ENCODE assay signal across 1 cellular context in the genomic region with DNA sequence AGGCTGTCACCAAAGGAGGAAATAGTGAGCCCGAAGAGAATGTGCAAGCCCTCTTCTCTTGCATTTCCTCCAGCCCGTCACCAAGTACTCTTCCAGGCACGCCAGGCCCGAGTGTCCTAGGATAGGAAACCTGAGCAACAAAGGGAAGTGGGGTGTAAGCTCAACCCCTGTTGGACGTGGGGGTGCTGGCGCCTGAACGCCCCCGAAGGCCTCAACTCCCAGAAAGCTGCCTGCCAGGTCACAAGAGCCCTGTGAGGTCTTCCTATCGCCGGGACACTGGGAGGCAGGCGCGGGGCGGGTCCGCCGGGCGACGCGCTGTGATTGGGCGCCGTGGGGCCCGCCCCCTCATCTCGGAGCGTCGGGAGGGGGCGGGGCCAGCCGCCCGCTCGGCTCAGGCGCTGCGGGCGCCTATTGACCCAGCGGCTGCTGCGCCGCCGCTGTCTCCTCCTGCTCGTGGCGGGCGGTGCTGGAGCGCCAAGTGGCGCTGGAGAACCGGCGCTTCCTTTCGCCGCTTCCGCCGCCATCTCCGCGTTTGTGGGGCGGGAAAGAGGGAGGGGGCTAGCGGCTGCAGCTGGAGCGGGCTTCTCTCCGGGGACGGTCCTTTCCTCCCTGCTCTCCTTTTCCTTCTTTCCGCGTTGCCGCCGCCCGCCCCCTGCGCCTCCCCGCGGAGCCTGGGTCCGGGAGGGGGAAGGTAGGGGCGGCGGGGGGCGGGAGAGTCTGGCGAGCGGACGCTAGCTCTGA.
TF ChIP-seq lines count a peak whose summit lies in the region.

No MANE protein-coding gene starts in this region.

TF ChIP-seq in HepG2, 621 proteins besides CTCF, POLR2A, EP300 and RAD21 (continued from another document and continues in another):
- TF ChIP-seq, protein P1, sequence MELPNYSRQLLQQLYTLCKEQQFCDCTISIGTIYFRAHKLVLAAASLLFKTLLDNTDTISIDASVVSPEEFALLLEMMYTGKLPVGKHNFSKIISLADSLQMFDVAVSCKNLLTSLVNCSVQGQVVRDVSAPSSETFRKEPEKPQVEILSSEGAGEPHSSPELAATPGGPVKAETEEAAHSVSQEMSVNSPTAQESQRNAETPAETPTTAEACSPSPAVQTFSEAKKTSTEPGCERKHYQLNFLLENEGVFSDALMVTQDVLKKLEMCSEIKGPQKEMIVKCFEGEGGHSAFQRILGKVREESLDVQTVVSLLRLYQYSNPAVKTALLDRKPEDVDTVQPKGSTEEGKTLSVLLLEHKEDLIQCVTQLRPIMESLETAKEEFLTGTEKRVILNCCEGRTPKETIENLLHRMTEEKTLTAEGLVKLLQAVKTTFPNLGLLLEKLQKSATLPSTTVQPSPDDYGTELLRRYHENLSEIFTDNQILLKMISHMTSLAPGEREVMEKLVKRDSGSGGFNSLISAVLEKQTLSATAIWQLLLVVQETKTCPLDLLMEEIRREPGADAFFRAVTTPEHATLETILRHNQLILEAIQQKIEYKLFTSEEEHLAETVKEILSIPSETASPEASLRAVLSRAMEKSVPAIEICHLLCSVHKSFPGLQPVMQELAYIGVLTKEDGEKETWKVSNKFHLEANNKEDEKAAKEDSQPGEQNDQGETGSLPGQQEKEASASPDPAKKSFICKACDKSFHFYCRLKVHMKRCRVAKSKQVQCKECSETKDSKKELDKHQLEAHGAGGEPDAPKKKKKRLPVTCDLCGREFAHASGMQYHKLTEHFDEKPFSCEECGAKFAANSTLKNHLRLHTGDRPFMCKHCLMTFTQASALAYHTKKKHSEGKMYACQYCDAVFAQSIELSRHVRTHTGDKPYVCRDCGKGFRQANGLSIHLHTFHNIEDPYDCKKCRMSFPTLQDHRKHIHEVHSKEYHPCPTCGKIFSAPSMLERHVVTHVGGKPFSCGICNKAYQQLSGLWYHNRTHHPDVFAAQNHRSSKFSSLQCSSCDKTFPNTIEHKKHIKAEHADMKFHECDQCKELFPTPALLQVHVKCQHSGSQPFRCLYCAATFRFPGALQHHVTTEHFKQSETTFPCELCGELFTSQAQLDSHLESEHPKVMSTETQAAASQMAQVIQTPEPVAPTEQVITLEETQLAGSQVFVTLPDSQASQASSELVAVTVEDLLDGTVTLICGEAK (IDR thresholded peaks at IDR 0.05), result no peak
- TF ChIP-seq, protein P1 (CRISPR knock-in tag; IDR thresholded peaks at IDR 0.05), result no peak; the same call in 1 of the 2 replicates
- TF ChIP-seq, protein P2, sequence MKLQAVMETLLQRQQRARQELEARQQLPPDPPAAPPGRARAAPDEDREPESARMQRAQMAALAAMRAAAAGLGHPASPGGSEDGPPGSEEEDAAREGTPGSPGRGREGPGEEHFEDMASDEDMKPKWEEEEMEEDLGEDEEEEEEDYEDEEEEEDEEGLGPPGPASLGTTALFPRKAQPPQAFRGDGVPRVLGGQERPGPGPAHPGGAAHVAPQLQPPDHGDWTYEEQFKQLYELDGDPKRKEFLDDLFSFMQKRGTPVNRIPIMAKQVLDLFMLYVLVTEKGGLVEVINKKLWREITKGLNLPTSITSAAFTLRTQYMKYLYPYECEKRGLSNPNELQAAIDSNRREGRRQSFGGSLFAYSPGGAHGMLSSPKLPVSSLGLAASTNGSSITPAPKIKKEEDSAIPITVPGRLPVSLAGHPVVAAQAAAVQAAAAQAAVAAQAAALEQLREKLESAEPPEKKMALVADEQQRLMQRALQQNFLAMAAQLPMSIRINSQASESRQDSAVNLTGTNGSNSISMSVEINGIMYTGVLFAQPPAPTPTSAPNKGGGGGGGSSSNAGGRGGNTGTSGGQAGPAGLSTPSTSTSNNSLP (IDR thresholded peaks at IDR 0.05; ENCODE audit: low read depth, low read length), result no peak
- peak; percentile 80; the same call in 1 of the 2 replicates for TF ChIP-seq EED (CRISPR knock-in tag; IDR thresholded peaks at IDR 0.05)
- TF ChIP-seq ZNF773 (CRISPR knock-in tag; IDR thresholded peaks at IDR 0.05; ENCODE audit: borderline replicate concordance), result no peak; the same call in 1 of the 2 replicates
- no peak for TF ChIP-seq ZBTB20 (CRISPR knock-in tag; IDR thresholded peaks at IDR 0.05; ENCODE audit: borderline replicate concordance, low read depth)
- TF ChIP-seq KDM3A (CRISPR knock-in tag; IDR thresholded peaks at IDR 0.05; ENCODE audit: low read depth), result no peak; the same call in 1 of the 2 replicates
- no peak for TF ChIP-seq RFX5 (IDR thresholded peaks at IDR 0.05; ENCODE audit: low read depth, low read length)
- peak; percentile 33; the same call in 1 of the 2 replicates for TF ChIP-seq ZSCAN20 (CRISPR knock-in tag; IDR thresholded peaks at IDR 0.05; ENCODE audit: borderline replicate concordance)
- no peak for TF ChIP-seq SCMH1 (CRISPR knock-in tag; IDR thresholded peaks at IDR 0.05; ENCODE audit: borderline replicate concordance)
- TF ChIP-seq, protein P3, sequence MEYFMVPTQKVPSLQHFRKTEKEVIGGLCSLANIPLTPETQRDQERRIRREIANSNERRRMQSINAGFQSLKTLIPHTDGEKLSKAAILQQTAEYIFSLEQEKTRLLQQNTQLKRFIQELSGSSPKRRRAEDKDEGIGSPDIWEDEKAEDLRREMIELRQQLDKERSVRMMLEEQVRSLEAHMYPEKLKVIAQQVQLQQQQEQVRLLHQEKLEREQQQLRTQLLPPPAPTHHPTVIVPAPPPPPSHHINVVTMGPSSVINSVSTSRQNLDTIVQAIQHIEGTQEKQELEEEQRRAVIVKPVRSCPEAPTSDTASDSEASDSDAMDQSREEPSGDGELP (IDR thresholded peaks at IDR 0.05; ENCODE audit: borderline replicate concordance, low read depth), result peak; percentile 34; the same call in 1 of the 2 replicates
- TF ChIP-seq, protein P4, sequence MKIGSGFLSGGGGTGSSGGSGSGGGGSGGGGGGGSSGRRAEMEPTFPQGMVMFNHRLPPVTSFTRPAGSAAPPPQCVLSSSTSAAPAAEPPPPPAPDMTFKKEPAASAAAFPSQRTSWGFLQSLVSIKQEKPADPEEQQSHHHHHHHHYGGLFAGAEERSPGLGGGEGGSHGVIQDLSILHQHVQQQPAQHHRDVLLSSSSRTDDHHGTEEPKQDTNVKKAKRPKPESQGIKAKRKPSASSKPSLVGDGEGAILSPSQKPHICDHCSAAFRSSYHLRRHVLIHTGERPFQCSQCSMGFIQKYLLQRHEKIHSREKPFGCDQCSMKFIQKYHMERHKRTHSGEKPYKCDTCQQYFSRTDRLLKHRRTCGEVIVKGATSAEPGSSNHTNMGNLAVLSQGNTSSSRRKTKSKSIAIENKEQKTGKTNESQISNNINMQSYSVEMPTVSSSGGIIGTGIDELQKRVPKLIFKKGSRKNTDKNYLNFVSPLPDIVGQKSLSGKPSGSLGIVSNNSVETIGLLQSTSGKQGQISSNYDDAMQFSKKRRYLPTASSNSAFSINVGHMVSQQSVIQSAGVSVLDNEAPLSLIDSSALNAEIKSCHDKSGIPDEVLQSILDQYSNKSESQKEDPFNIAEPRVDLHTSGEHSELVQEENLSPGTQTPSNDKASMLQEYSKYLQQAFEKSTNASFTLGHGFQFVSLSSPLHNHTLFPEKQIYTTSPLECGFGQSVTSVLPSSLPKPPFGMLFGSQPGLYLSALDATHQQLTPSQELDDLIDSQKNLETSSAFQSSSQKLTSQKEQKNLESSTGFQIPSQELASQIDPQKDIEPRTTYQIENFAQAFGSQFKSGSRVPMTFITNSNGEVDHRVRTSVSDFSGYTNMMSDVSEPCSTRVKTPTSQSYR (CRISPR knock-in tag; IDR thresholded peaks at IDR 0.05; ENCODE audit: borderline replicate concordance), result no peak; the same call in 1 of the 2 replicates
- TF ChIP-seq ZFP90 (CRISPR knock-in tag; IDR thresholded peaks at IDR 0.05; ENCODE audit: borderline replicate concordance), result peak; percentile 59; the same call in 1 of the 2 replicates
- no peak for TF ChIP-seq TOE1 (CRISPR knock-in tag; IDR thresholded peaks at IDR 0.05)
- no peak for TF ChIP-seq DR1 (CRISPR knock-in tag; IDR thresholded peaks at IDR 0.05)
- TF ChIP-seq HNRNPUL1 (IDR thresholded peaks at IDR 0.05; ENCODE audit: low read depth, low read length), result no peak
- TF ChIP-seq SRSF4 (IDR thresholded peaks at IDR 0.05; ENCODE audit: low read depth, low read length, poor library complexity, severe bottlenecking), result no peak
- no peak for TF ChIP-seq KDM1A (CRISPR knock-in tag; IDR thresholded peaks at IDR 0.05)
- 0 out of 2 replicates have a peak, but pooled peaks have one; percentile 52 for TF ChIP-seq ZZZ3 (CRISPR knock-in tag; IDR thresholded peaks at IDR 0.05; ENCODE audit: borderline replicate concordance)
- TF ChIP-seq ZC3H13 (CRISPR knock-in tag; IDR thresholded peaks at IDR 0.05), result no peak
- TF ChIP-seq ZFP36L1 (CRISPR knock-in tag; IDR thresholded peaks at IDR 0.05), result no peak
- TF ChIP-seq ZFP1 (CRISPR knock-in tag; IDR thresholded peaks at IDR 0.05), result no peak
- TF ChIP-seq ZNF138 (CRISPR knock-in tag; IDR thresholded peaks at IDR 0.05; ENCODE audit: low read depth), result peak; percentile 28; the same call in 1 of the 2 replicates
- TF ChIP-seq MIXL1 (CRISPR knock-in tag; IDR thresholded peaks at IDR 0.05), result no peak
- TF ChIP-seq ESRRA (CRISPR knock-in tag; IDR thresholded peaks at IDR 0.05; ENCODE audit: low read depth), result no peak; the same call in 1 of the 2 replicates
- TF ChIP-seq U2AF1 (optimal IDR thresholded peaks at IDR 0.05; ENCODE audit: low read depth, low read length), result no peak
- TF ChIP-seq KMT2B (CRISPR knock-in tag; IDR thresholded peaks at IDR 0.05), result no peak; the same call in 1 of the 2 replicates
- TF ChIP-seq BRD4 (CRISPR knock-in tag; IDR thresholded peaks at IDR 0.05), result no peak; the same call in none of the 2 replicates
- TF ChIP-seq, protein P5, sequence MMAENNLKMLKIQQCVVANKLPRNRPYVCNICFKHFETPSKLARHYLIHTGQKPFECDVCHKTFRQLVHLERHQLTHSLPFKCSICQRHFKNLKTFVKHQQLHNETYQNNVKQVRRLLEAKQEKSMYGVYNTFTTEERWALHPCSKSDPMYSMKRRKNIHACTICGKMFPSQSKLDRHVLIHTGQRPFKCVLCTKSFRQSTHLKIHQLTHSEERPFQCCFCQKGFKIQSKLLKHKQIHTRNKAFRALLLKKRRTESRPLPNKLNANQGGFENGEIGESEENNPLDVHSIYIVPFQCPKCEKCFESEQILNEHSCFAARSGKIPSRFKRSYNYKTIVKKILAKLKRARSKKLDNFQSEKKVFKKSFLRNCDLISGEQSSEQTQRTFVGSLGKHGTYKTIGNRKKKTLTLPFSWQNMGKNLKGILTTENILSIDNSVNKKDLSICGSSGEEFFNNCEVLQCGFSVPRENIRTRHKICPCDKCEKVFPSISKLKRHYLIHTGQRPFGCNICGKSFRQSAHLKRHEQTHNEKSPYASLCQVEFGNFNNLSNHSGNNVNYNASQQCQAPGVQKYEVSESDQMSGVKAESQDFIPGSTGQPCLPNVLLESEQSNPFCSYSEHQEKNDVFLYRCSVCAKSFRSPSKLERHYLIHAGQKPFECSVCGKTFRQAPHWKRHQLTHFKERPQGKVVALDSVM (CRISPR knock-in tag; IDR thresholded peaks at IDR 0.05), result no peak
- peak; percentile 70; the same call in 1 of the 2 replicates for TF ChIP-seq CHD4 (IDR thresholded peaks at IDR 0.05; ENCODE audit: borderline replicate concordance, low read length)
- TF ChIP-seq ZMYM4 (CRISPR knock-in tag; IDR thresholded peaks at IDR 0.05), result peak; percentile 91
- no peak for TF ChIP-seq IRX3 (CRISPR knock-in tag; IDR thresholded peaks at IDR 0.05; ENCODE audit: borderline replicate concordance, low read depth)
- TF ChIP-seq, protein P6, sequence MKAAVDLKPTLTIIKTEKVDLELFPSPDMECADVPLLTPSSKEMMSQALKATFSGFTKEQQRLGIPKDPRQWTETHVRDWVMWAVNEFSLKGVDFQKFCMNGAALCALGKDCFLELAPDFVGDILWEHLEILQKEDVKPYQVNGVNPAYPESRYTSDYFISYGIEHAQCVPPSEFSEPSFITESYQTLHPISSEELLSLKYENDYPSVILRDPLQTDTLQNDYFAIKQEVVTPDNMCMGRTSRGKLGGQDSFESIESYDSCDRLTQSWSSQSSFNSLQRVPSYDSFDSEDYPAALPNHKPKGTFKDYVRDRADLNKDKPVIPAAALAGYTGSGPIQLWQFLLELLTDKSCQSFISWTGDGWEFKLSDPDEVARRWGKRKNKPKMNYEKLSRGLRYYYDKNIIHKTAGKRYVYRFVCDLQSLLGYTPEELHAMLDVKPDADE (CRISPR knock-in tag; IDR thresholded peaks at IDR 0.05), result 0 out of 2 replicates have a peak, but pooled peaks have one; percentile 28
- no peak; the same call in 1 of the 2 replicates for TF ChIP-seq ZNF816 (CRISPR knock-in tag; IDR thresholded peaks at IDR 0.05; ENCODE audit: borderline replicate concordance)
- TF ChIP-seq ZNF607 (CRISPR knock-in tag; IDR thresholded peaks at IDR 0.05; ENCODE audit: borderline replicate concordance), result no peak; the same call in 1 of the 2 replicates
- peak; percentile 52; the same call in 1 of the 2 replicates for TF ChIP-seq HDAC2 (CRISPR knock-in tag; IDR thresholded peaks at IDR 0.05)
- no peak for TF ChIP-seq GLI4 (CRISPR knock-in tag; IDR thresholded peaks at IDR 0.05; ENCODE audit: borderline replicate concordance)
- no peak for TF ChIP-seq ZNF253 (CRISPR knock-in tag; IDR thresholded peaks at IDR 0.05; ENCODE audit: borderline replicate concordance)
- TF ChIP-seq ATF1 (CRISPR knock-in tag; IDR thresholded peaks at IDR 0.05), result no peak
- no peak for TF ChIP-seq CBX2 (IDR thresholded peaks at IDR 0.05; ENCODE audit: low read depth, low read length)
- peak; percentile 82; the same call in 1 of the 2 replicates for TF ChIP-seq CBX2 (CRISPR knock-in tag; IDR thresholded peaks at IDR 0.05; ENCODE audit: low read depth)
- TF ChIP-seq TBP (CRISPR knock-in tag; IDR thresholded peaks at IDR 0.05), result no peak
